In genomic region chr10:33100996-33101747, GRCh38 we compare ENCODE assay signal across 14 cellular contexts.
DNase-seq lines count a peak whose midpoint lies in the region; ATAC-seq and TF ChIP-seq lines count a peak whose summit lies in the region.
"Had no signal": no experiment of that assay in that cellular context is flagged by ENCODE, and none has a peak within 500 bp of the region (broad histone marks: within the 10 kb centered on the region; RNA-seq: fewer than 3 reads in every experiment).

No MANE protein-coding gene starts in this region.

- no peaks in the 10 kb centered on the region for H3K4me1 ChIP-seq in smooth muscle cell (ENCODE audit: low read depth)

- TF ChIP-seq CTCF in smooth muscle cell (IDR thresholded peaks at IDR 0.05; ENCODE audit: borderline replicate concordance, insufficient read depth, poor library complexity, severe bottlenecking) = no peak

- no peaks in the 10 kb centered on the region for H3K27me3 ChIP-seq in smooth muscle cell (ENCODE audit: low read depth)

- no peak for DNase-seq in activated T-cell treated with anti-CD3 and anti-CD28 coated beads, Interleukin-2, amount 50 U/mL, for 72 hours
- no peak for DNase-seq in activated T-cell treated with anti-CD3 and anti-CD28 coated beads, Interleukin-2, amount 50 U/mL, for 48 hours
- no peak for DNase-seq in T-helper 2 cell treated with Interferon-gamma antibody and Interleukin-4, amounts not matched to agents 5 μg/mL and 100 μg/mL, for 36 hours (ENCODE audit: low spot score)
- DNase-seq in epithelial cell of prostate (ENCODE audit: low read depth, low spot score) (peak; percentile 20), smooth muscle cell (lab: John Stamatoyannopoulos, UW; ENCODE audit: unreplicated experiment) (no peak), AG08395 (ENCODE audit: low spot score) (no peak)
- DNase-seq in activated effector memory CD4-positive, alpha-beta T cell treated with anti-CD3 and anti-CD28 coated beads, Interleukin-2, amount 50 U/mL, for 16 hours = no peak
- DNase-seq in activated CD8-positive, alpha-beta memory T cell treated with anti-CD3 and anti-CD28 coated beads, Interleukin-2, amount 50 U/mL, for 48 hours = no peak
- DNase-seq: ACHN; activated CD4-positive, alpha-beta T cell treated with anti-CD3 and anti-CD28 coated beads for 1 hour; cortex of kidney; DMS153; SW 1271; trophoblast cell had no signal

- no peaks in the 10 kb centered on the region for H3K9me3 ChIP-seq in smooth muscle cell (replicated peaks; ENCODE audit: low read depth)

- WGBS in smooth muscle cell (ENCODE audit: low lambda C conversion rate) = 26% methylated on average over 3 of the region's 3 CpGs

- peaks cover 9 to 10% of the 10 kb centered on the region in 2 donors for H3K9me3 Mint-ChIP-seq in activated T-cell treated with anti-CD3 and anti-CD28 coated beads, Interleukin-2, amount 50 U/mL, for 72 hours
- H3K9me3 Mint-ChIP-seq in T-helper 2 cell treated with Interferon-gamma antibody and Interleukin-4, amounts not matched to agents 5 μg/mL and 100 μg/mL, for 36 hours = peaks cover 39% of the 10 kb centered on the region

- H3K36me3 Mint-ChIP-seq in activated T-cell treated with anti-CD3 and anti-CD28 coated beads, Interleukin-2, amount 50 U/mL, for 72 hours (ENCODE audit: insufficient read depth in 2 of 2) = peaks cover 10 to 15% of the 10 kb centered on the region in 2 donors
- H3K36me3 Mint-ChIP-seq in T-helper 2 cell treated with Interferon-gamma antibody and Interleukin-4, amounts not matched to agents 5 μg/mL and 100 μg/mL, for 36 hours (ENCODE audit: low read depth) = peaks cover 13% of the 10 kb centered on the region

- H3K79me2 ChIP-seq in smooth muscle cell (ENCODE audit: low read depth) = no peaks in the 10 kb centered on the region

- H4K20me1 ChIP-seq in smooth muscle cell (ENCODE audit: low read depth) = no peaks in the 10 kb centered on the region

- H3F3A ChIP-seq in smooth muscle cell (ENCODE audit: low read depth) = no peaks in the 10 kb centered on the region

- H3K4me3 ChIP-seq in smooth muscle cell = no peak overlapping the region

- H3K27ac ChIP-seq in epithelial cell of prostate = peak overlapping the region; percentile 59
- H3K27ac ChIP-seq in smooth muscle cell (ENCODE audit: low read depth) = peak overlapping the region; percentile 51

- peak overlapping the region; percentile 95 for H3K27ac Mint-ChIP-seq in activated T-cell treated with anti-CD3 and anti-CD28 coated beads, Interleukin-2, amount 50 U/mL, for 72 hours
- peak overlapping the region; percentile 71 for H3K27ac Mint-ChIP-seq in T-helper 2 cell treated with Interferon-gamma antibody and Interleukin-4, amounts not matched to agents 5 μg/mL and 100 μg/mL, for 36 hours

- ATAC-seq in activated T-cell treated with anti-CD3 and anti-CD28 coated beads, Interleukin-2, amount 50 U/mL, for 72 hours (replicated peaks in 1 of 2) = peak; percentile 57 to 64

- H2AFZ ChIP-seq in smooth muscle cell (ENCODE audit: low read depth) = peak overlapping the region; percentile 58

- H3K27me3 Mint-ChIP-seq in activated T-cell treated with anti-CD3 and anti-CD28 coated beads, Interleukin-2, amount 50 U/mL, for 72 hours (ENCODE audit: low read depth) = peaks cover 6% of the 10 kb centered on the region
- H3K27me3 Mint-ChIP-seq in T-helper 2 cell treated with Interferon-gamma antibody and Interleukin-4, amounts not matched to agents 5 μg/mL and 100 μg/mL, for 36 hours (ENCODE audit: low read depth) = no peaks in the 10 kb centered on the region

- H3K4me1 Mint-ChIP-seq in activated T-cell treated with anti-CD3 and anti-CD28 coated beads, Interleukin-2, amount 50 U/mL, for 72 hours (ENCODE audit: low read depth) = peaks cover 32% of the 10 kb centered on the region
- peaks cover 18% of the 10 kb centered on the region for H3K4me1 Mint-ChIP-seq in T-helper 2 cell treated with Interferon-gamma antibody and Interleukin-4, amounts not matched to agents 5 μg/mL and 100 μg/mL, for 36 hours (ENCODE audit: low read depth)

- no peaks in the 10 kb centered on the region for H3K36me3 ChIP-seq in smooth muscle cell (ENCODE audit: low read depth)

- H3K4me3 Mint-ChIP-seq in activated T-cell treated with anti-CD3 and anti-CD28 coated beads, Interleukin-2, amount 50 U/mL, for 72 hours = peak overlapping the region; percentile 35 to 85
- H3K4me3 Mint-ChIP-seq in T-helper 2 cell treated with Interferon-gamma antibody and Interleukin-4, amounts not matched to agents 5 μg/mL and 100 μg/mL, for 36 hours = peak overlapping the region; percentile 13

- no peak overlapping the region for H3K9ac ChIP-seq in smooth muscle cell (ENCODE audit: low read depth)

- H3K4me2 ChIP-seq in smooth muscle cell = peak overlapping the region; percentile 41
